In the genomic region with DNA sequence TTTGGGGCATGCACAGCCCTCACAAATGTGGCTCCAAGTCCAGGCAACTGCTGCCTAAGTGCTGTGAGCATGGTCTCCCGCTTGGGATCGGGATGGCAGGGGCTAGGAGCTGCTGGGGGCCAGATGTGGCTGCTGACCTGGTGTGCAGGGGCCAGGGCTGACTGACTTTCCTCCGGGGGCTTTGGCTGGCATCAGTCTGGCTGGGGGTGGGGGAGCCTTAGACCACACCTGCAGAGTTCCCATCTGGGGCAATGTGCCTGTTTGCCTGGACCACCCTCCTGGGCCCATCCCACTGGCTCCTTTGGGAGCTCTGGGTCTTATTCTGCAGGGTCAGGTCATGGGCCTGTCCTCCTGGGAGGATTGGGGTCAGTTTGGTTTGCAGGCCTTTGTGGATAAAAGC, we compare ENCODE assay signal across 2 cellular contexts.
TF ChIP-seq lines count a peak whose summit lies in the region.

No MANE protein-coding gene starts in this region.

TF ChIP-seq in SK-N-SH, 30 proteins besides CTCF, POLR2A, EP300 and RAD21 (continued from another document):
- TF ChIP-seq, protein P1, sequence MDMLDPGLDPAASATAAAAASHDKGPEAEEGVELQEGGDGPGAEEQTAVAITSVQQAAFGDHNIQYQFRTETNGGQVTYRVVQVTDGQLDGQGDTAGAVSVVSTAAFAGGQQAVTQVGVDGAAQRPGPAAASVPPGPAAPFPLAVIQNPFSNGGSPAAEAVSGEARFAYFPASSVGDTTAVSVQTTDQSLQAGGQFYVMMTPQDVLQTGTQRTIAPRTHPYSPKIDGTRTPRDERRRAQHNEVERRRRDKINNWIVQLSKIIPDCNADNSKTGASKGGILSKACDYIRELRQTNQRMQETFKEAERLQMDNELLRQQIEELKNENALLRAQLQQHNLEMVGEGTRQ (IDR thresholded peaks at IDR 0.05; ENCODE audit: borderline replicate concordance, low read depth, low read length), result no peak
- TF ChIP-seq FOSL2 (IDR thresholded peaks at IDR 0.05; ENCODE audit: borderline replicate concordance, low read depth) (no peak), MXI1 (IDR thresholded peaks at IDR 0.05; ENCODE audit: low read depth, low read length) (no peak), GATA2 (CRISPR knock-in tag; IDR thresholded peaks at IDR 0.05) (no peak), POLR2AphosphoS5 (IDR thresholded peaks at IDR 0.05; ENCODE audit: low read depth, low read length) (no peak), RXRA (IDR thresholded peaks at IDR 0.05; ENCODE audit: borderline replicate concordance, low read depth) (no peak)
- TF ChIP-seq, protein P2, sequence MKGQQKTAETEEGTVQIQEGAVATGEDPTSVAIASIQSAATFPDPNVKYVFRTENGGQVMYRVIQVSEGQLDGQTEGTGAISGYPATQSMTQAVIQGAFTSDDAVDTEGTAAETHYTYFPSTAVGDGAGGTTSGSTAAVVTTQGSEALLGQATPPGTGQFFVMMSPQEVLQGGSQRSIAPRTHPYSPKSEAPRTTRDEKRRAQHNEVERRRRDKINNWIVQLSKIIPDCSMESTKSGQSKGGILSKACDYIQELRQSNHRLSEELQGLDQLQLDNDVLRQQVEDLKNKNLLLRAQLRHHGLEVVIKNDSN (IDR thresholded peaks at IDR 0.05; ENCODE audit: borderline replicate concordance, low read depth), result no peak
- TF ChIP-seq, protein P3, sequence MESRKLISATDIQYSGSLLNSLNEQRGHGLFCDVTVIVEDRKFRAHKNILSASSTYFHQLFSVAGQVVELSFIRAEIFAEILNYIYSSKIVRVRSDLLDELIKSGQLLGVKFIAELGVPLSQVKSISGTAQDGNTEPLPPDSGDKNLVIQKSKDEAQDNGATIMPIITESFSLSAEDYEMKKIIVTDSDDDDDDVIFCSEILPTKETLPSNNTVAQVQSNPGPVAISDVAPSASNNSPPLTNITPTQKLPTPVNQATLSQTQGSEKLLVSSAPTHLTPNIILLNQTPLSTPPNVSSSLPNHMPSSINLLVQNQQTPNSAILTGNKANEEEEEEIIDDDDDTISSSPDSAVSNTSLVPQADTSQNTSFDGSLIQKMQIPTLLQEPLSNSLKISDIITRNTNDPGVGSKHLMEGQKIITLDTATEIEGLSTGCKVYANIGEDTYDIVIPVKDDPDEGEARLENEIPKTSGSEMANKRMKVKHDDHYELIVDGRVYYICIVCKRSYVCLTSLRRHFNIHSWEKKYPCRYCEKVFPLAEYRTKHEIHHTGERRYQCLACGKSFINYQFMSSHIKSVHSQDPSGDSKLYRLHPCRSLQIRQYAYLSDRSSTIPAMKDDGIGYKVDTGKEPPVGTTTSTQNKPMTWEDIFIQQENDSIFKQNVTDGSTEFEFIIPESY (IDR thresholded peaks at IDR 0.05; ENCODE audit: borderline replicate concordance, low read depth), result no peak

TF ChIP-seq in SK-N-SH treated with all-trans-retinoic acid at 6 μM for 48 hours, 23 proteins besides CTCF, POLR2A, EP300 and RAD21 (continued from another document):
- TF ChIP-seq TSHZ2 (CRISPR knock-in tag; IDR thresholded peaks at IDR 0.05), result no peak
- TF ChIP-seq PPARA (CRISPR knock-in tag; IDR thresholded peaks at IDR 0.05; ENCODE audit: borderline replicate concordance), result no peak
- no peak for TF ChIP-seq SNAI2 (CRISPR knock-in tag; IDR thresholded peaks at IDR 0.05)
- no peak for TF ChIP-seq ZFP30 (CRISPR knock-in tag; IDR thresholded peaks at IDR 0.05)
- TF ChIP-seq ZFP3 (CRISPR knock-in tag; IDR thresholded peaks at IDR 0.05), result no peak
- TF ChIP-seq RARB (CRISPR knock-in tag; IDR thresholded peaks at IDR 0.05), result no peak
- TF ChIP-seq TCF4 (CRISPR knock-in tag; IDR thresholded peaks at IDR 0.05; ENCODE audit: borderline replicate concordance), result no peak
- TF ChIP-seq ZNF565 (CRISPR knock-in tag; conservative IDR thresholded peaks at IDR 0.05; ENCODE audit: low read depth), result no peak
- TF ChIP-seq, protein P4, sequence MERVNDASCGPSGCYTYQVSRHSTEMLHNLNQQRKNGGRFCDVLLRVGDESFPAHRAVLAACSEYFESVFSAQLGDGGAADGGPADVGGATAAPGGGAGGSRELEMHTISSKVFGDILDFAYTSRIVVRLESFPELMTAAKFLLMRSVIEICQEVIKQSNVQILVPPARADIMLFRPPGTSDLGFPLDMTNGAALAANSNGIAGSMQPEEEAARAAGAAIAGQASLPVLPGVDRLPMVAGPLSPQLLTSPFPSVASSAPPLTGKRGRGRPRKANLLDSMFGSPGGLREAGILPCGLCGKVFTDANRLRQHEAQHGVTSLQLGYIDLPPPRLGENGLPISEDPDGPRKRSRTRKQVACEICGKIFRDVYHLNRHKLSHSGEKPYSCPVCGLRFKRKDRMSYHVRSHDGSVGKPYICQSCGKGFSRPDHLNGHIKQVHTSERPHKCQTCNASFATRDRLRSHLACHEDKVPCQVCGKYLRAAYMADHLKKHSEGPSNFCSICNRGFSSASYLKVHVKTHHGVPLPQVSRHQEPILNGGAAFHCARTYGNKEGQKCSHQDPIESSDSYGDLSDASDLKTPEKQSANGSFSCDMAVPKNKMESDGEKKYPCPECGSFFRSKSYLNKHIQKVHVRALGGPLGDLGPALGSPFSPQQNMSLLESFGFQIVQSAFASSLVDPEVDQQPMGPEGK (CRISPR knock-in tag; IDR thresholded peaks at IDR 0.05; ENCODE audit: borderline replicate concordance), result no peak
- TF ChIP-seq CSDC2 (CRISPR knock-in tag; IDR thresholded peaks at IDR 0.05), result no peak
- no peak for TF ChIP-seq POU6F1 (CRISPR knock-in tag; IDR thresholded peaks at IDR 0.05; ENCODE audit: borderline replicate concordance, low read depth)
- no peak for TF ChIP-seq ZNF70 (CRISPR knock-in tag; IDR thresholded peaks at IDR 0.05)
